In genomic region chr2:152336854-152337510, GRCh38 we compare ENCODE assay signal across 8 cellular contexts. TPM values are rescaled to one million over a fixed set of nuclear protein-coding genes. Genes with fewer than 3 reads are reported as not detected.
DNase-seq lines count a peak whose midpoint lies in the region; ATAC-seq and TF ChIP-seq lines count a peak whose summit lies in the region.

No MANE protein-coding gene starts in this region.

- H3K9me3 Mint-ChIP-seq in type B pancreatic cell: no peaks in the 10 kb centered on the region

- peak overlapping the region; percentile 91 for H3K4me3 ChIP-seq in lung

- H3K27me3 Mint-ChIP-seq in type B pancreatic cell: no peaks in the 10 kb centered on the region

- H3K4me3 Mint-ChIP-seq in type B pancreatic cell: peak overlapping the region; percentile 99

- H3K9me3 ChIP-seq in lung (ENCODE audit: control insufficient read depth in 2 of 2, insufficient read depth in 1 of 2, low read length in 1 of 2): no peaks in the 10 kb centered on the region

- ATAC-seq in lung (ENCODE audit: insufficient read depth, low FRiP score) (no peak), HG02623 (IDR thresholded peaks at IDR 0.05; ENCODE audit: unreplicated experiment) (no peak), HG03469 (IDR thresholded peaks at IDR 0.05; ENCODE audit: unreplicated experiment) (no peak), HG03045 (IDR thresholded peaks at IDR 0.05; ENCODE audit: unreplicated experiment) (no peak)

- no peaks in the 10 kb centered on the region for H3K36me3 ChIP-seq in lung (ENCODE audit: control insufficient read depth in 2 of 2, insufficient read depth in 2 of 2, low read length in 2 of 2)

- peaks cover 1 to 5% of the 10 kb centered on the region in 2 donors for H3K4me1 ChIP-seq in lung (ENCODE audit: control insufficient read depth in 2 of 2, insufficient read depth in 2 of 2, low read length in 2 of 2)

- H3K27ac ChIP-seq in cingulate gyrus (ENCODE audit: low read depth, low read length): peak overlapping the region; percentile 88
- peak overlapping the region in 1 of 2 donors; percentile 81 for H3K27ac ChIP-seq in lung (ENCODE audit: low read depth in 1 of 2, low read length in 1 of 2)

- peaks cover 41% of the 10 kb centered on the region for H3K4me1 Mint-ChIP-seq in type B pancreatic cell (ENCODE audit: unreplicated experiment)

- H3K27ac Mint-ChIP-seq in type B pancreatic cell: peak overlapping the region; percentile 92

- H3K27me3 ChIP-seq in lung (ENCODE audit: control insufficient read depth, insufficient read depth): no peaks in the 10 kb centered on the region

- TF ChIP-seq CTCF in lung (IDR thresholded peaks at IDR 0.05; ENCODE audit: control extremely low read depth, extremely low read depth) (no peak), type B pancreatic cell (conservative IDR thresholded peaks at IDR 0.05) (no peak)

- H3K36me3 Mint-ChIP-seq in type B pancreatic cell: peaks cover 4% of the 10 kb centered on the region

- 26 to 58% methylated on average over 12 of the region's 12 CpGs for WGBS in lung, 2 donors

- peak; percentile 59 for DNase-seq in ELF-1 (ENCODE audit: low read depth, low spot score)
- peak; percentile 73 for DNase-seq in NCI-H2171 treated with DMSO at 0.1 percent for 48 hours (lab: John Stamatoyannopoulos, UW)
- DNase-seq in lung (ENCODE audit: low spot score): no peak
- DNase-seq in type B pancreatic cell (ENCODE audit: extremely low spot score, unreplicated experiment): no peak

RNA-seq across cellular contexts. Expression of gene FMNL2, which starts 2.0 kb away (rescaled TPM):
- total RNA-seq in lung: 10 to 100 TPM; 45.6 to 81.4 TPM
- 10 to 100 TPM; 18.8 to 31.2 TPM for polyA plus RNA-seq in lung
- 42.2 and 62.1 TPM in 2 replicates for total RNA-seq in type B pancreatic cell (ENCODE audit: low replicate concordance)

Comparison
In these comparisons a context has a peak if more than half of its experiments do, and no peak if none do; other contexts are left out.
1. DNase-seq: peak in ELF-1 (single experiment) and NCI-H2171 treated with DMSO at 0.1 percent for 48 hours (single experiment); none in lung (single experiment) and type B pancreatic cell (single experiment).